Comparison of ENCODE assay signal across 8 cellular contexts in genomic region chr17:64507418-64507766, GRCh38. TPM values are rescaled to one million over a fixed set of nuclear protein-coding genes. Genes with fewer than 3 reads are reported as not detected.
A peak's percentile ranks its signal among the peaks of the same experiment; 100 is the strongest.
DNase-seq lines count a peak whose midpoint lies in the region; ATAC-seq and TF ChIP-seq lines count a peak whose summit lies in the region.

No MANE protein-coding gene starts in this region.

- peak; percentile 26 for ATAC-seq in HG03135 (IDR thresholded peaks at IDR 0.05; ENCODE audit: unreplicated experiment)
- peak; percentile 10 for ATAC-seq in WTC11

- no peak overlapping the region for H4K8ac ChIP-seq in mesendoderm (ENCODE audit: low read depth, low read length)

- H3K4me3 ChIP-seq in endocrine pancreas (ENCODE audit: control insufficient read depth, insufficient read depth, low read length): peak overlapping the region; percentile 97
- peak overlapping the region; percentile 99 for H3K4me3 ChIP-seq in mesendoderm (ENCODE audit: low read length)
- H3K4me3 ChIP-seq in tibial artery: peak overlapping the region; percentile 88 to 97

- peaks cover 62% of the 10 kb centered on the region for H3K79me2 ChIP-seq in mesendoderm (ENCODE audit: control insufficient read depth, insufficient read depth, low read length)

- peak overlapping the region; percentile 99 for H3K27ac Mint-ChIP-seq in WTC11

- no peak overlapping the region for H3K4ac ChIP-seq in mesendoderm (ENCODE audit: low read depth, low read length)

- POLR2A ChIA-PET in WTC11 (lab: Charles Lee): interaction anchor here (0.5 to 3.3 kb wide), 7 partner anchors 11 to 275 kb away, joined by 3 to 53 read pairs (median 3); partner anchors contain the start of gene POLG2

- in situ Hi-C loops in ACHN (cut with HindIII; ENCODE audit: low pct_ligation_motif_present, low pct_unique_long_range_greater_than_20kb, low sequenced_read_pairs) (no loop called here), GM13977 (cut with MboI; ENCODE audit: low pct_unique_long_range_greater_than_20kb, low sequenced_read_pairs, unreplicated experiment) (no loop called here)

- H2BK15ac ChIP-seq in mesendoderm (replicated peaks; ENCODE audit: low read depth): no peak overlapping the region

- no peaks in the 10 kb centered on the region for H3K9me3 Mint-ChIP-seq in WTC11

- H3K27me3 ChIP-seq in endocrine pancreas (ENCODE audit: control insufficient read depth, insufficient read depth, low read length): no peaks in the 10 kb centered on the region
- no peaks in the 10 kb centered on the region for H3K27me3 ChIP-seq in mesendoderm (ENCODE audit: insufficient read depth, low read length, poor library complexity)
- no peaks in the 10 kb centered on the region for H3K27me3 ChIP-seq in tibial artery

- H3K4me3 Mint-ChIP-seq in WTC11: peak overlapping the region; percentile 98

- H3K9me3 ChIP-seq in endocrine pancreas (ENCODE audit: control insufficient read depth, low read length): no peaks in the 10 kb centered on the region
- no peaks in the 10 kb centered on the region for H3K9me3 ChIP-seq in tibial artery

- H3K4me1 ChIP-seq in endocrine pancreas (ENCODE audit: control insufficient read depth, insufficient read depth, low read length): peaks cover 30% of the 10 kb centered on the region
- H3K4me1 ChIP-seq in mesendoderm (ENCODE audit: control insufficient read depth, low read depth, low read length): no peaks in the 10 kb centered on the region
- peaks cover 8 to 47% (median 36%) of the 10 kb centered on the region in 4 donors for H3K4me1 ChIP-seq in tibial artery

- H3K18ac ChIP-seq in mesendoderm (ENCODE audit: low read length): peak overlapping the region; percentile 31

- peak overlapping the region; percentile 77 for H3K4me2 ChIP-seq in mesendoderm (ENCODE audit: low read length)

- H3K4me1 Mint-ChIP-seq in WTC11: peaks cover 49% of the 10 kb centered on the region

- H3K56ac ChIP-seq in mesendoderm (ENCODE audit: low read length): peak overlapping the region; percentile 98

- H2BK120ac ChIP-seq in mesendoderm (ENCODE audit: low read depth, low read length): no peak overlapping the region

- intact Hi-C loops in tibial artery (cut with DNase I; ENCODE audit: low total_unique reads): no loop called here

- peak overlapping the region; percentile 64 for H2BK5ac ChIP-seq in mesendoderm (ENCODE audit: low read length)

- CTCF ChIA-PET in WTC11 (lab: Charles Lee): interaction anchor here (0.8 to 1.6 kb wide), 4 partner anchors 10 to 87 kb away, joined by 3 to 9 read pairs (median 8); partner anchors contain the start of gene POLG2

- TF ChIP-seq CTCF in GM13977 (IDR thresholded peaks at IDR 0.05; ENCODE audit: extremely low read depth, insufficient read depth, missing control alignments): peak; percentile 59
- TF ChIP-seq CTCF in WTC11 (IDR thresholded peaks at IDR 0.05): no peak
- TF ChIP-seq CTCF in tibial artery (IDR thresholded peaks at IDR 0.05): peak; percentile 6 to 26

- H3K36me3 ChIP-seq in endocrine pancreas (ENCODE audit: control insufficient read depth, insufficient read depth, low read length): peaks cover 24% of the 10 kb centered on the region
- H3K36me3 ChIP-seq in mesendoderm (ENCODE audit: control insufficient read depth, insufficient read depth, low read length): peaks cover 10% of the 10 kb centered on the region
- H3K36me3 ChIP-seq in tibial artery: peaks cover 47 to 65% (median 48%) of the 10 kb centered on the region in 3 donors

- WGBS in mesendoderm (ENCODE audit: extremely low coverage, insufficient coverage, low lambda C conversion rate): no CpG with 5 or more reads among the region's 11 CpGs

- H4K5ac ChIP-seq in mesendoderm (ENCODE audit: low read length): no peak overlapping the region

- no peak overlapping the region for H2AK5ac ChIP-seq in mesendoderm (ENCODE audit: low read length)

- DNase-seq in ACHN: peak; percentile 83
- peak; percentile 72 for DNase-seq in GM13977 (ENCODE audit: low spot score)
- peak; percentile 48 for DNase-seq in NCI-H2196 treated with DMSO at 0.1 percent for 48 hours (lab: John Stamatoyannopoulos, UW; ENCODE audit: unreplicated experiment)
- DNase-seq in WTC11 (ENCODE audit: low spot score): no peak
- DNase-seq in mesendoderm: peak; percentile 79
- no peak for DNase-seq in tibial artery

- no peak overlapping the region for H3K23ac ChIP-seq in mesendoderm (ENCODE audit: low read length)

- H3K27me3 Mint-ChIP-seq in WTC11 (ENCODE audit: low read depth): no peaks in the 10 kb centered on the region; the same call in 1 of the 2 replicates

- peaks cover 71% of the 10 kb centered on the region for H3K36me3 Mint-ChIP-seq in WTC11

- peaks cover 10% of the 10 kb centered on the region for H3K79me1 ChIP-seq in mesendoderm (ENCODE audit: low read length)

- H3K9ac ChIP-seq in endocrine pancreas (ENCODE audit: control insufficient read depth, insufficient read depth, low read length) (peak overlapping the region; percentile 99), mesendoderm (ENCODE audit: low read length) (peak overlapping the region; percentile 100)

- peak overlapping the region; percentile 87 for H3K27ac ChIP-seq in mesendoderm (ENCODE audit: low read depth, low read length)
- peak overlapping the region; percentile 99 to 100 for H3K27ac ChIP-seq in tibial artery

TF ChIP-seq in WTC11, 78 proteins besides CTCF, POLR2A, EP300 and RAD21:
- no peak for TF ChIP-seq CREB1 (CRISPR knock-in tag; IDR thresholded peaks at IDR 0.05)
- no peak for TF ChIP-seq ATF6 (CRISPR knock-in tag; IDR thresholded peaks at IDR 0.05)
- no peak for TF ChIP-seq ZNF423 (CRISPR knock-in tag; IDR thresholded peaks at IDR 0.05)
TF ChIP-seq in WTC11: peak in this region for 0.

RNA-seq across cellular contexts. Expression of gene CEP95, which starts 0.6 kb away (rescaled TPM):
- total RNA-seq in WTC11 (2021): 59.8 to 63.8 TPM (median 59.9 TPM) in 3 replicates
- polyA plus RNA-seq in mesendoderm (2013, experiment 1 of 2): 47.9 TPM
- 47.5 TPM for polyA plus RNA-seq in mesendoderm (2013, experiment 2 of 2)

RNA-seq across cellular contexts. Expression of gene DDX5, which starts 1.3 kb away (rescaled TPM):
- total RNA-seq in WTC11 (2021): 543 to 612 TPM (median 563 TPM) in 3 replicates
- polyA plus RNA-seq in mesendoderm (2013, experiment 1 of 2): 740 TPM
- 740 TPM for polyA plus RNA-seq in mesendoderm (2013, experiment 2 of 2)

RNA-seq across cellular contexts. Expression of gene POLG2, which starts 10.5 kb away (rescaled TPM):
- 38.5 to 44.3 TPM (median 42.7 TPM) in 3 replicates for total RNA-seq in WTC11 (2021)
- polyA plus RNA-seq in mesendoderm (2013, experiment 1 of 2): 14.5 TPM
- polyA plus RNA-seq in mesendoderm (2013, experiment 2 of 2): 14.9 TPM

RNA-seq across cellular contexts. Expression of gene MILR1, which starts 58.5 kb away (rescaled TPM):
- total RNA-seq in WTC11 (2021): not detected in 3 replicates
- not detected for polyA plus RNA-seq in mesendoderm (2013, experiment 1 of 2)
- not detected for polyA plus RNA-seq in mesendoderm (2013, experiment 2 of 2)

Comparison
In these comparisons a context has a peak if more than half of its experiments do, and no peak if none do; other contexts are left out.
1. DNase-seq: peak in ACHN (single experiment), GM13977 (single experiment), NCI-H2196 treated with DMSO at 0.1 percent for 48 hours (single experiment) and mesendoderm (single experiment); none in WTC11 (single experiment) and tibial artery (0 of 2).
2. Peak in every context shown above with its lines, with median percentiles within 50 percentile points of each other: H3K4me3 ChIP-seq.